ENCODE assay signal across 8 cellular contexts in the genomic region with DNA sequence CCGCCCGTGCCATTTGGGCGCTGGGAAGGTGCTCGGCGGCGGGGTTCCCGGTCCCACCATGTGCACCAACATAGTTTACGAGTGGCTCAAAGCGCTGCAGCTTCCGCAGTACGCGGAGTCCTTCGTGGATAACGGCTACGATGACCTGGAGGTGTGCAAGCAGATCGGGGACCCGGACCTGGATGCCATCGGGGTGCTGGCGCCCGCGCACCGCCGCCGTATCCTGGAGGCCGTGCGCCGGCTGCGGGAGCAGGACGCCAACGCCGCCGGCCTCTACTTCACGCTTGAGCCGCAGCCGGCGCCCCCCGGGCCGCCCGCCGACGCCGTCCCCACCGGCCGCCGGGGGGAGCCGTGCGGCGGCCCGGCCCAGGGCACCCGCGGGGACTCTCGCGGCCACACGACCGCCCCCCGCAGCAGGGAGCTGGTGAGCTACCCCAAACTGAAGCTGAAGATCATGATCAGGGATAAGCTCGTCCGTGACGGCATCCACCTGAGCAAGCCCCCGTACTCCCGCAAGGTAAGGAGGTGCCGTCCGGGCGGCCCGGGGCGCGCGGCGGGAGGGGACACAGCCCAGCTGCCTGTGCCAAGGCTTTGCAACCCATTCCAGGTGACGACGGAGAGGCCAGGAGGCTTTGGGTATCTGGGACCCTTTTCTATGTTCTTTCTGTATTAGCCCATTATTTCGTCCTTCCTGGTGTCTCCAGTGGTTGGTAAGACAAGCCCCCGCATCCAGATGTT. TPM values are rescaled to one million over a fixed set of nuclear protein-coding genes. Genes with fewer than 3 reads are reported as not detected.
DNase-seq lines count a peak whose midpoint lies in the region; ATAC-seq and TF ChIP-seq lines count a peak whose summit lies in the region.

No MANE protein-coding gene starts in this region.

- H3K9me3 Mint-ChIP-seq in CD8-positive, alpha-beta T cell = no peaks in the 10 kb centered on the region
- no peaks in the 10 kb centered on the region for H3K9me3 Mint-ChIP-seq in GM23338
- no peaks in the 10 kb centered on the region for H3K9me3 Mint-ChIP-seq in activated T-helper 17 cell treated with anti-CD3 and anti-CD28 coated beads, Interleukin-2, amount 50 U/mL, for 72 hours

- H3K27ac ChIP-seq in CD8-positive, alpha-beta T cell (ENCODE audit: low read depth, low read length) = no peak overlapping the region
- H3K27ac ChIP-seq in GM23338 (ENCODE audit: low read depth) (no peak overlapping the region), smooth muscle cell (ENCODE audit: low read depth) (no peak overlapping the region)

- peaks cover 43% of the 10 kb centered on the region for H3K27me3 Mint-ChIP-seq in CD8-positive, alpha-beta T cell (ENCODE audit: low read depth)
- peaks cover 73% of the 10 kb centered on the region for H3K27me3 Mint-ChIP-seq in GM23338 (ENCODE audit: insufficient read depth, low read depth, poor library complexity)
- H3K27me3 Mint-ChIP-seq in activated T-helper 17 cell treated with anti-CD3 and anti-CD28 coated beads, Interleukin-2, amount 50 U/mL, for 72 hours = peaks cover 38% of the 10 kb centered on the region

- TF ChIP-seq CTCF in CD8-positive, alpha-beta T cell (IDR thresholded peaks at IDR 0.05) = no peak
- no peak for TF ChIP-seq CTCF in GM23338 (conservative IDR thresholded peaks at IDR 0.05; ENCODE audit: low read depth in 2 of 2)
- TF ChIP-seq CTCF in smooth muscle cell (IDR thresholded peaks at IDR 0.05; ENCODE audit: borderline replicate concordance, insufficient read depth, poor library complexity, severe bottlenecking) = peak; percentile 16

- H2AFZ ChIP-seq in GM23338 (peak overlapping the region; percentile 91), smooth muscle cell (ENCODE audit: low read depth) (peak overlapping the region; percentile 98)

- intact Hi-C loops in CD8-positive, alpha-beta T cell (cut with DNase I, micrococcal nuclease) = loop anchor here in 1 of 2 experiments (10.0 kb wide), 1 partner anchor 656 kb away; no protein-coding TSS in a partner anchor

- peaks cover 5% of the 10 kb centered on the region for H3K27me3 ChIP-seq in CD8-positive, alpha-beta T cell (ENCODE audit: insufficient read depth, low read length)
- peaks cover 100% of the 10 kb centered on the region for H3K27me3 ChIP-seq in GM23338 (ENCODE audit: insufficient read depth)
- H3K27me3 ChIP-seq in smooth muscle cell (ENCODE audit: low read depth) = no peaks in the 10 kb centered on the region

- no peak for DNase-seq in CD8-positive, alpha-beta T cell
- peak; percentile 51 for DNase-seq in GM23338 (ENCODE audit: low spot score)
- DNase-seq in smooth muscle cell (lab: John Stamatoyannopoulos, UW; ENCODE audit: unreplicated experiment) = no peak
- DNase-seq in NCI-H2196 (lab: John Stamatoyannopoulos, UW; ENCODE audit: unreplicated experiment) = no peak

- peaks cover 5% of the 10 kb centered on the region; the same call in 1 of the 2 replicates for H3F3A ChIP-seq in GM23338 (replicated peaks; ENCODE audit: low read depth)
- H3F3A ChIP-seq in smooth muscle cell (ENCODE audit: low read depth) = no peaks in the 10 kb centered on the region

- H3K27ac Mint-ChIP-seq in CD8-positive, alpha-beta T cell = no peak overlapping the region
- no peak overlapping the region for H3K27ac Mint-ChIP-seq in GM23338
- H3K27ac Mint-ChIP-seq in activated T-helper 17 cell treated with anti-CD3 and anti-CD28 coated beads, Interleukin-2, amount 50 U/mL, for 72 hours = no peak overlapping the region

- 2% methylated on average over 55 of the region's 73 CpGs for WGBS in smooth muscle cell (ENCODE audit: low lambda C conversion rate)

- no peaks in the 10 kb centered on the region for H3K9me2 ChIP-seq in GM23338 (ENCODE audit: insufficient read depth)

- H3K36me3 Mint-ChIP-seq in CD8-positive, alpha-beta T cell = no peaks in the 10 kb centered on the region
- H3K36me3 Mint-ChIP-seq in GM23338 (ENCODE audit: low read depth) = no peaks in the 10 kb centered on the region
- no peaks in the 10 kb centered on the region for H3K36me3 Mint-ChIP-seq in activated T-helper 17 cell treated with anti-CD3 and anti-CD28 coated beads, Interleukin-2, amount 50 U/mL, for 72 hours (ENCODE audit: low read depth)

- no peak overlapping the region for H3K4me3 ChIP-seq in CD8-positive, alpha-beta T cell (ENCODE audit: low read depth, low read length)
- H3K4me3 ChIP-seq in GM23338 = peak overlapping the region; percentile 62
- H3K4me3 ChIP-seq in iPS-11a (ENCODE audit: low read depth, low read length) = peak overlapping the region; percentile 49
- peak overlapping the region; percentile 98 for H3K4me3 ChIP-seq in smooth muscle cell

- H3K9ac ChIP-seq in smooth muscle cell (ENCODE audit: low read depth) = peak overlapping the region; percentile 11

- H3K4me1 Mint-ChIP-seq in CD8-positive, alpha-beta T cell (ENCODE audit: low read depth) = peaks cover 22% of the 10 kb centered on the region
- H3K4me1 Mint-ChIP-seq in GM23338 = peaks cover 16% of the 10 kb centered on the region
- no peaks in the 10 kb centered on the region for H3K4me1 Mint-ChIP-seq in activated T-helper 17 cell treated with anti-CD3 and anti-CD28 coated beads, Interleukin-2, amount 50 U/mL, for 72 hours

- POLR2A ChIA-PET in CD8-positive, alpha-beta T cell (lab: Charles Lee) = no interaction called here

- CTCF ChIA-PET in CD8-positive, alpha-beta T cell (lab: Charles Lee) = no interaction called here

- peaks cover 9% of the 10 kb centered on the region for H3K4me1 ChIP-seq in CD8-positive, alpha-beta T cell (ENCODE audit: insufficient read depth, low read length)
- H3K4me1 ChIP-seq in GM23338 (ENCODE audit: insufficient read depth) (peaks cover 13% of the 10 kb centered on the region; the same call in 1 of the 2 replicates), smooth muscle cell (ENCODE audit: low read depth) (peaks cover 9% of the 10 kb centered on the region)

- no peak for ATAC-seq in CD8-positive, alpha-beta T cell
- ATAC-seq in GM23338 (peak; percentile 27), HG02763 (IDR thresholded peaks at IDR 0.05; ENCODE audit: unreplicated experiment) (no peak)
- no peak for ATAC-seq in activated T-helper 17 cell treated with anti-CD3 and anti-CD28 coated beads, Interleukin-2, amount 50 U/mL, for 72 hours (replicated peaks)
- no peak for ATAC-seq in activated CD4-positive, CD25-positive, alpha-beta regulatory T cell treated with anti-CD3 and anti-CD28 coated beads, Interleukin-2, amount 50 U/mL, for 24 hours

- peaks cover 19% of the 10 kb centered on the region for H4K20me1 ChIP-seq in GM23338 (replicated peaks; ENCODE audit: insufficient read depth)
- peaks cover 38% of the 10 kb centered on the region for H4K20me1 ChIP-seq in smooth muscle cell (ENCODE audit: low read depth)

- no peaks in the 10 kb centered on the region for H3K9me3 ChIP-seq in CD8-positive, alpha-beta T cell (ENCODE audit: low read length)
- no peaks in the 10 kb centered on the region for H3K9me3 ChIP-seq in smooth muscle cell (replicated peaks; ENCODE audit: low read depth)

- H3K79me2 ChIP-seq in GM23338 (replicated peaks; ENCODE audit: insufficient read depth) (no peaks in the 10 kb centered on the region), smooth muscle cell (ENCODE audit: low read depth) (peaks cover 45% of the 10 kb centered on the region)

- no peaks in the 10 kb centered on the region for H3K36me3 ChIP-seq in CD8-positive, alpha-beta T cell (ENCODE audit: insufficient read depth, low read length)
- no peaks in the 10 kb centered on the region for H3K36me3 ChIP-seq in GM23338 (ENCODE audit: insufficient read depth)
- no peaks in the 10 kb centered on the region for H3K36me3 ChIP-seq in smooth muscle cell (ENCODE audit: low read depth)

- H3K4me2 ChIP-seq in GM23338 (peak overlapping the region; percentile 91), smooth muscle cell (peak overlapping the region; percentile 96)

- peak overlapping the region; percentile 63 for H3K4me3 Mint-ChIP-seq in CD8-positive, alpha-beta T cell
- peak overlapping the region; percentile 75 for H3K4me3 Mint-ChIP-seq in GM23338
- H3K4me3 Mint-ChIP-seq in activated T-helper 17 cell treated with anti-CD3 and anti-CD28 coated beads, Interleukin-2, amount 50 U/mL, for 72 hours = peak overlapping the region; percentile 51

TF ChIP-seq in GM23338, 12 proteins besides CTCF, POLR2A, EP300 and RAD21 (continues in another document):
- TF ChIP-seq STAT1 (IDR thresholded peaks at IDR 0.05; ENCODE audit: unreplicated experiment) (no peak), EZH2 (IDR thresholded peaks at IDR 0.05; ENCODE audit: low read depth, unreplicated experiment) (peak; percentile 83), JUNB (IDR thresholded peaks at IDR 0.05; ENCODE audit: unreplicated experiment) (no peak)

RNA-seq across cellular contexts. Expression of a gene that starts 0.6 kb away (rescaled TPM):
- total RNA-seq in CD8-positive, alpha-beta T cell = not detected
- total RNA-seq in GM23338 (2014; rRNA removed; shearing (Covaris generic)) = 0.03 and 0.08 TPM in 2 replicates
- polyA plus RNA-seq in GM23338 (2016; fragmentation: Nextera tagmentation; extraction: Ambion mirVana) (0.09 TPM in 1 of 2 replicates, not detected in the other), smooth muscle cell (1.9 and 2.9 TPM in 2 replicates)
- not detected for total RNA-seq in activated T-helper 17 cell treated with anti-CD3 and anti-CD28 coated beads, Interleukin-2, amount 50 U/mL, for 72 hours
- total RNA-seq in smooth muscle cell = 10.3 and 10.8 TPM in 2 replicates

Comparison
In these comparisons a context has a peak if more than half of its experiments do, and no peak if none do; other contexts are left out.
1. RNA of a gene that starts 0.6 kb away (total RNA-seq): 10.3 to 10.8 TPM in smooth muscle cell; 0.03 to 0.08 TPM in GM23338, not detected in activated T-helper 17 cell treated with anti-CD3 and anti-CD28 coated beads, Interleukin-2, amount 50 U/mL, for 72 hours and not detected in CD8-positive, alpha-beta T cell; every median in the first group is over 10 times any median in the second.
2. Peak in every context shown above with its lines, with median percentiles within 50 percentile points of each other: H3K4me3 Mint-ChIP-seq.